ENCODE assay signal across 12 cellular contexts in the genomic region with DNA sequence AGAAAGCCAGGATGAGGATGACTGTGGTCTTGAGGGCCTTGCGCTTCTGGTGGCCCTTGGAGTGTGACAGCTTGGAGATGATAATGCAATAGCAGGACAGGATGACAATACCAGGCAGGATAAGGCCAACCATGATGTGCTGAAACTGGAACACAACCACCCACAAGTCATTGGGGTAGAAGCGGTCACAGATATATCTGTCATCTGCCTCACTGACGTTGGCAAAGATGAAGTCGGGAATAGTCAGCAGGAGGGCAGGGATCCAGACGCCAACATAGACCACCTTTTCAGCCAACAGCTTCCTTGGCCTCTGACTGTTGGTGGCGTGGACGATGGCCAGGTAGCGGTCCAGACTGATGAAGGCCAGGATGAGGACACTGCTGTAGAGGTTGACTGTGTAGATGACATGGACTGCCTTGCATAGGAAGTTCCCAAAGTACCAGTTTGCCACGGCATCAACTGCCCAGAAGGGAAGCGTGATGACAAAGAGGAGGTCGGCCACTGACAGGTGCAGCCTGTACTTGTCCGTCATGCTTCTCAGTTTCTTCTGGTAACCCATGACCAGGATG. TPM values are rescaled to one million over a fixed set of nuclear protein-coding genes. Genes with fewer than 3 reads are reported as not detected.
A peak's percentile ranks its signal among the peaks of the same experiment; 100 is the strongest.
DNase-seq lines count a peak whose midpoint lies in the region; ATAC-seq, FAIRE-seq and TF ChIP-seq lines count a peak whose summit lies in the region.
"Had no signal": no experiment of that assay in that cellular context is flagged by ENCODE, and none has a peak within 500 bp of the region (broad histone marks: within the 10 kb centered on the region; RNA-seq: fewer than 3 reads in every experiment).

No MANE protein-coding gene starts in this region.

- H3K36me3 ChIP-seq in SJCRH30, result peaks cover 33% of the 10 kb centered on the region
- H3K36me3 ChIP-seq in endothelial cell of umbilical vein (ENCODE audit: control insufficient read depth in 2 of 2, extremely low read depth in 1 of 2, insufficient read depth in 2 of 2, low read length in 2 of 2), result peaks cover 0 to 3% of the 10 kb centered on the region in 2 experiments
- H3K36me3 ChIP-seq in ascending aorta, result no peaks in the 10 kb centered on the region
- H3K36me3 ChIP-seq in gastroesophageal sphincter, result peaks cover 0 to 3% of the 10 kb centered on the region in 2 donors

- CTCF ChIA-PET in activated CD4-positive, alpha-beta T cell treated with anti-CD3 and anti-CD28 coated beads, Interleukin-2, amount 10 ng/mL, durations not matched to agents 7 days and 5 days (lab: Charles Lee), result no interaction called here
- CTCF ChIA-PET in endothelial cell of umbilical vein (lab: Charles Lee), result no interaction called here

- H3K4me1 Mint-ChIP-seq in activated CD4-positive, alpha-beta T cell treated with anti-CD3 and anti-CD28 coated beads, Interleukin-2, amount 10 ng/mL, durations not matched to agents 7 days and 5 days, result peaks cover 52% of the 10 kb centered on the region
- peaks cover 44 to 59% of the 10 kb centered on the region in 2 donors for H3K4me1 Mint-ChIP-seq in stimulated activated naive B cell treated with anti-CD40 and anti-IgM and Interleukin-4, amounts not matched to agents 10 μg/mL and 1 μg/mL and 100 μg/mL, for 72 hours

- TSS peak; percentile 22 for BruUV-seq in endothelial cell of umbilical vein (replicated peaks; lab: Mats Ljungman, UMichigan)

- H3K9ac ChIP-seq in endothelial cell of umbilical vein (replicated peaks; ENCODE audit: extremely low read depth, insufficient read depth, low read length), result no peak overlapping the region

- H3K27ac ChIP-seq in SJCRH30, result no peak overlapping the region
- no peak overlapping the region for H3K27ac ChIP-seq in endothelial cell of umbilical vein (ENCODE audit: insufficient read depth, low read depth, low read length)
- H3K27ac ChIP-seq in ascending aorta, result no peak overlapping the region
- no peak overlapping the region for H3K27ac ChIP-seq in gastroesophageal sphincter
- H3K27ac ChIP-seq: PC-9 had no signal

- TF ChIP-seq CTCF in endothelial cell of umbilical vein (IDR thresholded peaks at IDR 0.05; ENCODE audit: extremely low read depth in 1 of 2, insufficient read depth in 1 of 2, low read depth in 1 of 2, low read length in 2 of 2) (no peak), ascending aorta (IDR thresholded peaks at IDR 0.05) (no peak), gastroesophageal sphincter (IDR thresholded peaks at IDR 0.05) (no peak)

- intact Hi-C loops in endothelial cell of umbilical vein (cut with micrococcal nuclease) (loop anchor here (5.0 kb wide), 1 partner anchor 103 kb away; no protein-coding TSS in a partner anchor), ascending aorta (cut with DNase I) (no loop called here), head of caudate nucleus (cut with DNase I) (loop anchor here (10.0 kb wide), 1 partner anchor 90 kb away; no protein-coding TSS in a partner anchor)

- no peak overlapping the region for H3K4me2 ChIP-seq in endothelial cell of umbilical vein (ENCODE audit: insufficient read depth, low read length)

- TF ChIP-seq EP300 in gastroesophageal sphincter (IDR thresholded peaks at IDR 0.05), result no peak

- H3K9me3 ChIP-seq in SJCRH30 (replicated peaks) (no peaks in the 10 kb centered on the region), endothelial cell of umbilical vein (replicated peaks; ENCODE audit: control insufficient read depth, insufficient read depth, low read length) (no peaks in the 10 kb centered on the region), ascending aorta (no peaks in the 10 kb centered on the region), gastroesophageal sphincter (no peaks in the 10 kb centered on the region)

- H3K27ac Mint-ChIP-seq in activated CD4-positive, alpha-beta T cell treated with anti-CD3 and anti-CD28 coated beads, Interleukin-2, amount 10 ng/mL, durations not matched to agents 7 days and 5 days, result peak overlapping the region; percentile 80
- peak overlapping the region; percentile 80 for H3K27ac Mint-ChIP-seq in stimulated activated naive B cell treated with anti-CD40 and anti-IgM and Interleukin-4, amounts not matched to agents 10 μg/mL and 1 μg/mL and 100 μg/mL, for 72 hours

- peaks cover 19% of the 10 kb centered on the region for H3K4me1 ChIP-seq in SJCRH30
- peaks cover 23% of the 10 kb centered on the region for H3K4me1 ChIP-seq in endothelial cell of umbilical vein (ENCODE audit: control insufficient read depth, extremely low read depth, insufficient read depth, low read length)
- peaks cover 0 to 13% of the 10 kb centered on the region in 2 donors for H3K4me1 ChIP-seq in ascending aorta
- peaks cover 0 to 65% (median 19%) of the 10 kb centered on the region in 3 donors for H3K4me1 ChIP-seq in gastroesophageal sphincter

- H3K4me3 Mint-ChIP-seq in activated CD4-positive, alpha-beta T cell treated with anti-CD3 and anti-CD28 coated beads, Interleukin-2, amount 10 ng/mL, durations not matched to agents 7 days and 5 days, result peak overlapping the region; percentile 98
- peak overlapping the region; percentile 94 to 97 for H3K4me3 Mint-ChIP-seq in stimulated activated naive B cell treated with anti-CD40 and anti-IgM and Interleukin-4, amounts not matched to agents 10 μg/mL and 1 μg/mL and 100 μg/mL, for 72 hours

- FAIRE-seq in endothelial cell of umbilical vein (lab: Jason Lieb, UNC), result no peak

- dilution Hi-C loops in endothelial cell of umbilical vein (cut with MboI; ENCODE audit: extremely low pct_ligation_motif_present, low sequenced_read_pairs), result no loop called here

- peaks cover 48% of the 10 kb centered on the region for H3K36me3 Mint-ChIP-seq in activated CD4-positive, alpha-beta T cell treated with anti-CD3 and anti-CD28 coated beads, Interleukin-2, amount 10 ng/mL, durations not matched to agents 7 days and 5 days (ENCODE audit: low read depth)
- peaks cover 44 to 50% of the 10 kb centered on the region in 2 donors for H3K36me3 Mint-ChIP-seq in stimulated activated naive B cell treated with anti-CD40 and anti-IgM and Interleukin-4, amounts not matched to agents 10 μg/mL and 1 μg/mL and 100 μg/mL, for 72 hours

- peaks cover 4% of the 10 kb centered on the region for H3K27me3 Mint-ChIP-seq in activated CD4-positive, alpha-beta T cell treated with anti-CD3 and anti-CD28 coated beads, Interleukin-2, amount 10 ng/mL, durations not matched to agents 7 days and 5 days
- H3K27me3 Mint-ChIP-seq in stimulated activated naive B cell treated with anti-CD40 and anti-IgM and Interleukin-4, amounts not matched to agents 10 μg/mL and 1 μg/mL and 100 μg/mL, for 72 hours, result no peaks in the 10 kb centered on the region

- H3K9me1 ChIP-seq in endothelial cell of umbilical vein (replicated peaks; ENCODE audit: control insufficient read depth, extremely low read depth, insufficient read depth, low read length), result no peaks in the 10 kb centered on the region

- H3K79me2 ChIP-seq in endothelial cell of umbilical vein (ENCODE audit: control insufficient read depth, insufficient read depth, low read length), result no peaks in the 10 kb centered on the region

- H3K4me3 ChIP-seq in SJCRH30 (peak overlapping the region; percentile 77; the same call in 1 of the 2 replicates), endothelial cell of umbilical vein (replicated peaks in 1 of 3; ENCODE audit: insufficient read depth in 1 of 3, low read depth in 1 of 3, low read length in 3 of 3) (no peak overlapping the region), ascending aorta (peak overlapping the region in 1 of 2 donors; percentile 59), gastroesophageal sphincter (peak overlapping the region in 1 of 2 donors; percentile 60)
- H3K4me3 ChIP-seq: PC-9 had no signal

- POLR2A ChIA-PET in activated CD4-positive, alpha-beta T cell treated with anti-CD3 and anti-CD28 coated beads, Interleukin-2, amount 10 ng/mL, durations not matched to agents 7 days and 5 days (lab: Charles Lee), result no interaction called here
- POLR2A ChIA-PET in endothelial cell of umbilical vein (lab: Charles Lee), result no interaction called here

- DNase-seq in activated CD4-positive, alpha-beta T cell treated with anti-CD3 and anti-CD28 coated beads, Interleukin-2, amount 10 ng/mL, durations not matched to agents 7 days and 5 days, result no peak
- DNase-seq in activated CD4-positive, alpha-beta T cell treated with anti-CD3 and anti-CD28 coated beads, Interleukin-2, amount 50 U/mL, for 48 hours, result no peak
- DNase-seq in SJCRH30 (peak in 1 of 2 experiments; percentile 28), endothelial cell of umbilical vein (ENCODE audit: low read depth, low spot score) (no peak), ascending aorta (ENCODE audit: low spot score in 2 of 2) (no peak), head of caudate nucleus (no peak)
- no peak for DNase-seq in stimulated activated naive B cell treated with anti-CD40 and anti-IgM and Interleukin-4, amounts not matched to agents 10 μg/mL and 1 μg/mL and 100 μg/mL, for 72 hours
- DNase-seq: HCEC 1CT, islet precursor cell, NCI-H1436 treated with DMSO at 0.1 percent for 48 hours, PC-9 had no signal

- H2AFZ ChIP-seq in endothelial cell of umbilical vein (ENCODE audit: low read depth, low read length), result no peak overlapping the region
- H2AFZ ChIP-seq: PC-9 had no signal

- no peaks in the 10 kb centered on the region for H3K9me3 Mint-ChIP-seq in activated CD4-positive, alpha-beta T cell treated with anti-CD3 and anti-CD28 coated beads, Interleukin-2, amount 10 ng/mL, durations not matched to agents 7 days and 5 days
- no peaks in the 10 kb centered on the region for H3K9me3 Mint-ChIP-seq in stimulated activated naive B cell treated with anti-CD40 and anti-IgM and Interleukin-4, amounts not matched to agents 10 μg/mL and 1 μg/mL and 100 μg/mL, for 72 hours

- no peak for TF ChIP-seq POLR2A in endothelial cell of umbilical vein (IDR thresholded peaks at IDR 0.05; ENCODE audit: low read depth, low read length)
- TF ChIP-seq POLR2A in gastroesophageal sphincter (IDR thresholded peaks at IDR 0.05), result no peak

- H3K27me3 ChIP-seq in SJCRH30 (no peaks in the 10 kb centered on the region), endothelial cell of umbilical vein (ENCODE audit: control insufficient read depth in 2 of 2, insufficient read depth in 2 of 2, low read length in 2 of 2) (peaks cover 38 to 47% of the 10 kb centered on the region in 2 experiments), ascending aorta (peaks cover 2% of the 10 kb centered on the region), gastroesophageal sphincter (peaks cover 31% of the 10 kb centered on the region)

- no peak for ATAC-seq in stimulated activated naive B cell treated with anti-CD40 and anti-IgM and Interleukin-4, amounts not matched to agents 10 μg/mL and 1 μg/mL and 100 μg/mL, for 72 hours (replicated peaks)
- no peak for ATAC-seq in gastroesophageal sphincter

- WGBS in gastroesophageal sphincter (ENCODE audit: low coverage in 1 of 2), 2 donors, result 97 to 100% methylated on average over 4 to 9 of the region's 12 CpGs

- no peaks in the 10 kb centered on the region for H4K20me1 ChIP-seq in endothelial cell of umbilical vein (replicated peaks; ENCODE audit: control insufficient read depth, extremely low read depth, insufficient read depth, low read length)

RNA-seq across cellular contexts. Expression of a gene that starts 2.7 kb away (rescaled TPM):
- total RNA-seq in activated CD4-positive, alpha-beta T cell treated with anti-CD3 and anti-CD28 coated beads, Interleukin-2, amount 10 ng/mL, durations not matched to agents 7 days and 5 days, result 100 to 1,000 TPM; 147 to 169 TPM
- 161 and 164 TPM in 2 replicates for total RNA-seq in SJCRH30 (2014; rRNA removed; shearing (Covaris generic))
- 52.4 and 81.0 TPM in 2 replicates for total RNA-seq in endothelial cell of umbilical vein
- polyA plus RNA-seq in endothelial cell of umbilical vein, result 42.2 and 43.0 TPM in 2 replicates
- polyA plus RNA-seq in endothelial cell of umbilical vein (2011; cell fraction: cytosol; rRNA removed), result 21.2 and 27.4 TPM in 2 replicates
- polyA plus RNA-seq in endothelial cell of umbilical vein (2011; cell fraction: nucleus; rRNA removed), result 41.9 and 50.2 TPM in 2 replicates
- 30.5 and 42.6 TPM in 2 replicates for polyA plus RNA-seq in endothelial cell of umbilical vein (2012)
- polyA minus RNA-seq in endothelial cell of umbilical vein, result 31.7 and 39.2 TPM in 2 replicates
- polyA minus RNA-seq in endothelial cell of umbilical vein (2011; cell fraction: cytosol; rRNA and poly(A)+ RNA removed), result 41.3 TPM
- polyA minus RNA-seq in endothelial cell of umbilical vein (2011; cell fraction: nucleus; rRNA and poly(A)+ RNA removed), result 12.3 and 30.0 TPM in 2 replicates
- total RNA-seq in ascending aorta, result 15.5 TPM
- 1 to 10 TPM; 5.1 to 8.2 (median 7.7) TPM for total RNA-seq in gastroesophageal sphincter
